Comparison of ENCODE assay signal across 26 cellular contexts in the genomic region with DNA sequence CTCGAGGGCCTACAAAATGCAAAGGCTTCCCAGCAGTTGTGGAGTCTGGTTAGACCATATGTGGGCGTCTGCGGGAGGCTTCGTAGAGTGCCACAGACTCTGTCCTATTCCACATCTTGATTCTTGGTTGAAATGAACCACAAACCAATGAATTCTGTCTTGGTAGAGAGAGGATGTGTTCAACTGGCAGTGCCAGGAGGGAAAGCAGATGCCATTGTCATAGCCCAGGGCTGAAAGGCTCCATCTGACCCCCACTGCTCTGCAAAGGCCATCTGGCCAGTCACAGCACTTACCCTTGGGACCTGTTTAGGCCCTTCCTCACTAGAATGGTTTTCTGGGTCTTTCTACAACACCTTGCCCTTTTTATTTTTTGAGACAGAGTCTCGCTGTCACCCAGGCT. TPM values are rescaled to one million over a fixed set of nuclear protein-coding genes. Genes with fewer than 3 reads are reported as not detected.
A peak's percentile ranks its signal among the peaks of the same experiment; 100 is the strongest.
DNase-seq lines count a peak whose midpoint lies in the region; ATAC-seq and TF ChIP-seq lines count a peak whose summit lies in the region.
"Had no signal": no experiment of that assay in that cellular context is flagged by ENCODE, and none has a peak within 500 bp of the region (broad histone marks: within the 10 kb centered on the region; RNA-seq: fewer than 3 reads in every experiment).

No MANE protein-coding gene starts in this region.

- H3K4me1 ChIP-seq in breast epithelium (no peaks in the 10 kb centered on the region), Karpas-422 (ENCODE audit: low read length) (0 out of 2 replicates have a peak, but pooled peaks cover under 1% of the 10 kb centered on the region), right cardiac atrium (ENCODE audit: control insufficient read depth, insufficient read depth, low read length) (peaks cover 4% of the 10 kb centered on the region), sigmoid colon (peaks cover 0 to 34% (median 27%) of the 10 kb centered on the region in 4 donors)
- no peaks in the 10 kb centered on the region for H3K4me1 ChIP-seq in CD8-positive, alpha-beta memory T cell (ENCODE audit: insufficient read depth, low read length)
- H3K4me1 ChIP-seq: A549, BE2C had no signal

- H4K20me1 ChIP-seq in Karpas-422 (ENCODE audit: insufficient read depth, low read depth, low read length): no peaks in the 10 kb centered on the region

- H3K27me3 Mint-ChIP-seq in MCF 10A (ENCODE audit: insufficient read depth, unreplicated experiment): no peaks in the 10 kb centered on the region
- H3K27me3 Mint-ChIP-seq in CD8-positive, alpha-beta memory T cell: peaks cover 3 to 8% of the 10 kb centered on the region in 2 donors
- H3K27me3 Mint-ChIP-seq: activated naive CD4-positive, alpha-beta T cell treated with anti-CD3 and anti-CD28 coated beads, Interleukin-2, amount 50 U/mL, for 24 hours had no signal

- WGBS in right cardiac atrium: 94% methylated on average over 5 of the region's 5 CpGs
- 95% methylated on average over 5 of the region's 5 CpGs for WGBS in sigmoid colon, 2 donors

- TF ChIP-seq POLR2A in breast epithelium (IDR thresholded peaks at IDR 0.05): no peak
- no peak for TF ChIP-seq POLR2A in sigmoid colon (IDR thresholded peaks at IDR 0.05)

- H3K4me2 ChIP-seq in Karpas-422 (ENCODE audit: low read depth, low read length, poor library complexity, severe bottlenecking): no peak overlapping the region
- H3K4me2 ChIP-seq: A549 had no signal

- H3K27ac Mint-ChIP-seq in MCF 10A (ENCODE audit: low read depth, unreplicated experiment): peak overlapping the region; percentile 90
- H3K27ac Mint-ChIP-seq in CD8-positive, alpha-beta memory T cell: peak overlapping the region in 1 of 8 donors; percentile 72
- H3K27ac Mint-ChIP-seq: activated B cell treated with CpG ODN at 0.5 μM for 24 hours; activated naive CD4-positive, alpha-beta T cell treated with anti-CD3 and anti-CD28 coated beads, Interleukin-2, amount 50 U/mL, for 24 hours; activated T-helper 1 cell treated with anti-CD3 and anti-CD28 coated beads, Interleukin-12 subunit alpha, Interleukin-12 subunit beta, Interleukin-2, Interleukin-4 antibody, amounts not matched to agents 30 ng/mL and 10 ng/mL and 1 ng/mL, durations not matched to agents 14 hours and 24 hours and 36 hours had no signal

- H3K27me3 ChIP-seq in breast epithelium (no peaks in the 10 kb centered on the region), Karpas-422 (ENCODE audit: low read length) (no peaks in the 10 kb centered on the region), right cardiac atrium (ENCODE audit: control insufficient read depth, insufficient read depth) (no peaks in the 10 kb centered on the region), sigmoid colon (no peaks in the 10 kb centered on the region)
- H3K27me3 ChIP-seq in CD8-positive, alpha-beta memory T cell (ENCODE audit: insufficient read depth, low read length, poor library complexity, severe bottlenecking): no peaks in the 10 kb centered on the region
- H3K27me3 ChIP-seq: BE2C had no signal

- no peak overlapping the region for H3K9ac ChIP-seq in Karpas-422 (ENCODE audit: low read length)

- H3K79me2 ChIP-seq in Karpas-422 (ENCODE audit: low read length): no peaks in the 10 kb centered on the region

- no TSS peak for BruUV-seq in MCF 10A (replicated peaks; lab: Mats Ljungman, UMichigan)

- H3K36me3 ChIP-seq in breast epithelium (no peaks in the 10 kb centered on the region), Karpas-422 (ENCODE audit: insufficient read depth, low read length) (no peaks in the 10 kb centered on the region), sigmoid colon (no peaks in the 10 kb centered on the region)
- no peaks in the 10 kb centered on the region for H3K36me3 ChIP-seq in CD8-positive, alpha-beta memory T cell (ENCODE audit: insufficient read depth, low read length)
- H3K36me3 ChIP-seq: BE2C had no signal

- peak overlapping the region in 1 of 2 donors; percentile 13 for H3K27ac ChIP-seq in breast epithelium
- H3K27ac ChIP-seq in Karpas-422 (ENCODE audit: low read length): no peak overlapping the region
- H3K27ac ChIP-seq in right cardiac atrium (ENCODE audit: low read length): peak overlapping the region; percentile 40
- H3K27ac ChIP-seq in sigmoid colon: no peak overlapping the region
- H3K27ac ChIP-seq in CD8-positive, alpha-beta memory T cell (ENCODE audit: low read depth, low read length): no peak overlapping the region
- H3K27ac ChIP-seq: A549 had no signal

- DNase-seq in MCF 10A (ENCODE audit: unreplicated experiment) (no peak), breast epithelium (ENCODE audit: low spot score in 2 of 2) (no peak), Karpas-422 (peak; percentile 36), right cardiac atrium (no peak), sigmoid colon (peak; percentile 21), GM19238 (ENCODE audit: insufficient read length, low spot score) (no peak), A172 (ENCODE audit: low spot score) (no peak)
- no peak for DNase-seq in CD8-positive, alpha-beta memory T cell
- DNase-seq: activated B cell treated with CpG ODN at 0.5 μM for 24 hours, BE2C, cerebellar nuclear complex, DMS79, erythroblast, GF-D8, islet precursor cell, NCI-H1436, RPMI8226, small intestine, T-helper 9 cell had no signal

- POLR2A ChIA-PET in MCF 10A (lab: Yijun Ruan, JAX): interaction anchor here (0.6 to 3.6 kb wide), 2 partner anchors 18 to 27 kb away, joined by 4 to 33 read pairs; no protein-coding TSS in a partner anchor
- POLR2A ChIA-PET in CD8-positive, alpha-beta memory T cell (lab: Charles Lee): no interaction called here

- CTCF ChIA-PET in MCF 10A (lab: Yijun Ruan, JAX): no interaction called here
- CTCF ChIA-PET in CD8-positive, alpha-beta memory T cell (lab: Charles Lee): no interaction called here

- ATAC-seq in right cardiac atrium: no peak
- ATAC-seq: A549 had no signal

- H3K9me3 Mint-ChIP-seq in MCF 10A (ENCODE audit: unreplicated experiment): no peaks in the 10 kb centered on the region
- peaks cover 0 to 4% (median 0%) of the 10 kb centered on the region in 5 donors for H3K9me3 Mint-ChIP-seq in CD8-positive, alpha-beta memory T cell
- H3K9me3 Mint-ChIP-seq: activated B cell treated with CpG ODN at 0.5 μM for 24 hours; activated naive CD4-positive, alpha-beta T cell treated with anti-CD3 and anti-CD28 coated beads, Interleukin-2, amount 50 U/mL, for 24 hours; activated T-helper 1 cell treated with anti-CD3 and anti-CD28 coated beads, Interleukin-12 subunit alpha, Interleukin-12 subunit beta, Interleukin-2, Interleukin-4 antibody, amounts not matched to agents 30 ng/mL and 10 ng/mL and 1 ng/mL, durations not matched to agents 14 hours and 24 hours and 36 hours had no signal

- no peaks in the 10 kb centered on the region for H3K9me2 ChIP-seq in Karpas-422 (replicated peaks; ENCODE audit: insufficient read depth, low read length)

- H3K36me3 Mint-ChIP-seq in MCF 10A (ENCODE audit: insufficient read depth, unreplicated experiment): no peaks in the 10 kb centered on the region
- no peaks in the 10 kb centered on the region for H3K36me3 Mint-ChIP-seq in CD8-positive, alpha-beta memory T cell
- H3K36me3 Mint-ChIP-seq: activated naive CD4-positive, alpha-beta T cell treated with anti-CD3 and anti-CD28 coated beads, Interleukin-2, amount 50 U/mL, for 24 hours had no signal

- no peaks in the 10 kb centered on the region for H3K9me3 ChIP-seq in breast epithelium
- H3K9me3 ChIP-seq in Karpas-422 (ENCODE audit: low read length): no peaks in the 10 kb centered on the region
- no peaks in the 10 kb centered on the region for H3K9me3 ChIP-seq in right cardiac atrium (ENCODE audit: control insufficient read depth, low read length)
- no peaks in the 10 kb centered on the region for H3K9me3 ChIP-seq in sigmoid colon
- H3K9me3 ChIP-seq in CD8-positive, alpha-beta memory T cell (ENCODE audit: low read length): no peaks in the 10 kb centered on the region
- H3K9me3 ChIP-seq: A549, BE2C had no signal

- TF ChIP-seq CTCF in MCF 10A (IDR thresholded peaks at IDR 0.05; ENCODE audit: unreplicated experiment) (no peak), breast epithelium (IDR thresholded peaks at IDR 0.05) (no peak), sigmoid colon (IDR thresholded peaks at IDR 0.05) (no peak)

- TF ChIP-seq EP300 in sigmoid colon (IDR thresholded peaks at IDR 0.05): no peak

- peaks cover 50% of the 10 kb centered on the region for H3K4me1 Mint-ChIP-seq in MCF 10A (ENCODE audit: insufficient read depth, unreplicated experiment)
- no peaks in the 10 kb centered on the region for H3K4me1 Mint-ChIP-seq in CD8-positive, alpha-beta memory T cell
- H3K4me1 Mint-ChIP-seq: activated B cell treated with CpG ODN at 0.5 μM for 24 hours; activated naive CD4-positive, alpha-beta T cell treated with anti-CD3 and anti-CD28 coated beads, Interleukin-2, amount 50 U/mL, for 24 hours had no signal

- no peak overlapping the region for H2AFZ ChIP-seq in Karpas-422 (ENCODE audit: low read length)

- intact Hi-C loops in MCF 10A (cut with micrococcal nuclease): no loop called here
- intact Hi-C loops in breast epithelium (cut with DNase I; ENCODE audit: low total_unique reads): loop anchor here (5.0 kb wide), 1 partner anchor 312 kb away; no protein-coding TSS in a partner anchor
- intact Hi-C loops in right cardiac atrium (cut with DNase I): no loop called here
- intact Hi-C loops in sigmoid colon (cut with DNase I): no loop called here

- H3K4me3 Mint-ChIP-seq in MCF 10A (ENCODE audit: unreplicated experiment): no peak overlapping the region
- no peak overlapping the region for H3K4me3 Mint-ChIP-seq in CD8-positive, alpha-beta memory T cell
- H3K4me3 Mint-ChIP-seq: activated B cell treated with CpG ODN at 0.5 μM for 24 hours; activated naive CD4-positive, alpha-beta T cell treated with anti-CD3 and anti-CD28 coated beads, Interleukin-2, amount 50 U/mL, for 24 hours; activated T-helper 1 cell treated with anti-CD3 and anti-CD28 coated beads, Interleukin-12 subunit alpha, Interleukin-12 subunit beta, Interleukin-2, Interleukin-4 antibody, amounts not matched to agents 30 ng/mL and 10 ng/mL and 1 ng/mL, durations not matched to agents 14 hours and 24 hours and 36 hours had no signal

- H3K4me3 ChIP-seq in breast epithelium: no peak overlapping the region
- no peak overlapping the region for H3K4me3 ChIP-seq in Karpas-422 (ENCODE audit: low read length)
- no peak overlapping the region for H3K4me3 ChIP-seq in right cardiac atrium (ENCODE audit: low read length)
- no peak overlapping the region for H3K4me3 ChIP-seq in sigmoid colon
- no peak overlapping the region for H3K4me3 ChIP-seq in CD8-positive, alpha-beta memory T cell (ENCODE audit: low read length)
- H3K4me3 ChIP-seq: A549, lung had no signal

RNA-seq across cellular contexts. Expression of a gene that starts 22.1 kb away (rescaled TPM):
- total RNA-seq in MCF 10A (2022) (4.5 and 5.3 TPM in 2 replicates), breast epithelium (1 to 10 TPM; 1.6 to 7.3 (median 1.8) TPM), right cardiac atrium (10 to 100 TPM; 14.4 to 32.7 (median 28.7) TPM), sigmoid colon (10 to 100 TPM in 3 of 4 donors, 1 to 10 TPM in 1; 8.9 to 30.5 (median 19.8) TPM)
- total RNA-seq in Karpas-422 (2014; rRNA removed; shearing (Covaris generic); ENCODE audit: low replicate concordance): not detected in 2 replicates
- polyA plus RNA-seq in right cardiac atrium (16.7 TPM), sigmoid colon (10 to 100 TPM; 21.0 to 40.9 (median 31.9) TPM)
- total RNA-seq in A172 (2014; rRNA removed; shearing (Covaris generic)): 3.0 and 4.7 TPM in 2 replicates
- total RNA-seq in CD8-positive, alpha-beta memory T cell: under 1 TPM; 0.37 to 0.58 TPM
- polyA plus RNA-seq in CD8-positive, alpha-beta memory T cell: 0.09 TPM

RNA-seq across cellular contexts. Expression of a gene that starts 53.2 kb away (rescaled TPM):
- total RNA-seq in MCF 10A (2022) (not detected in 2 replicates), breast epithelium (under 1 TPM in 2 of 3 donors, not detected in 1; 0.16 to 0.33 TPM), right cardiac atrium (under 1 TPM in 3 of 4 donors, not detected in 1; 0.15 to 0.72 (median 0.59) TPM), sigmoid colon (not detected)
- not detected in 2 replicates for total RNA-seq in Karpas-422 (2014; rRNA removed; shearing (Covaris generic); ENCODE audit: low replicate concordance)
- polyA plus RNA-seq in right cardiac atrium (0.43 TPM), sigmoid colon (1 to 10 TPM; 3.2 to 5.4 (median 3.7) TPM)
- not detected in 2 replicates for total RNA-seq in A172 (2014; rRNA removed; shearing (Covaris generic))
- not detected for total RNA-seq in CD8-positive, alpha-beta memory T cell
- not detected for polyA plus RNA-seq in CD8-positive, alpha-beta memory T cell
- total RNA-seq: activated B cell treated with CpG ODN at 0.5 μM for 24 hours; activated T-helper 1 cell treated with anti-CD3 and anti-CD28 coated beads, Interleukin-12 subunit alpha, Interleukin-12 subunit beta, Interleukin-2, Interleukin-4 antibody, amounts not matched to agents 30 ng/mL and 10 ng/mL and 1 ng/mL, durations not matched to agents 14 hours and 24 hours and 36 hours; astrocyte; lung; pulmonary artery endothelial cell; urinary bladder had no signal
- polyA plus RNA-seq: A549 had no signal

Comparison
In these comparisons a context has a peak if more than half of its experiments do, and no peak if none do; other contexts are left out.
1. DNase-seq: peak in Karpas-422 (single experiment) and sigmoid colon (single experiment); none in MCF 10A (single experiment), breast epithelium (0 of 2), right cardiac atrium (0 of 3), GM19238 (single experiment), A172 (single experiment) and CD8-positive, alpha-beta memory T cell (0 of 5).